Comparison of ENCODE assay signal across 9 cellular contexts in the genomic region with DNA sequence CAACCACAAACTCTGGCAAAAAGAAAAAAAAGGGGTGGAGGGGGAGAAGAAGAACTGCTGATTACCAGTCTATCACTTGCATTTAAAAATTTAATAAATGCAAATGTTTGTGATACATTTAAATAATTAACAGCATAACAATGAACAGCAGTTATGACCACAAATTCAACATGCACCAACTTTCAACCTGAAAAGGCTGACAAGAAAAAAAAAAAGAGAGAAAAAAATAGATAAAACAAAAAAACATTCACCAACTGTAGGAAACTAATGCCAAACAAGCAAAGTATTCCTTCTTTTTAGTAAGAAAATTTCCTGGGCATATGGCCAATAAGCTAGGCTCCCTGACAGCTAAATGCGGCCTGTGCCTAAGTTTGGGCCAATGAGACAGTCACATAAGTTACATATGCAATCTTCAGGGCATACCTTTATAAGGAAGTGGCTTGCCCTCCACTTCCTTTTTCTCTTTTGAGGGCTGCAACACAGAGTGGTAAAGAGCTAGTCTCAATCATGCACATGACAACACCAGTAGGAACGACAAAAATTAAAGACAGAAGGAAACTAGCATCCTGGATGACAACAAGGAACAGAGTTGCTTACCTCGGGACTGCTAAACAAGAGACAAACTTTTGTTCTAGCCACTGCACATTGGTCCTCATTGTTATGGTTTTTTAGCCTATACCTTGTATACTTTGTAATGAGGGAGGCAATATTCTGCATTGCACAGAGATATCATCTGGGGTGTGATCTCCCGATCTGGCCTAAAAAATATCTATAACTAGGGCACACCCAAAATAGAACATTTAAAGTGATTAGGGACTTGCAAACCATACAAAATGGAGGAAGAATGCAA. TPM values are rescaled to one million over a fixed set of nuclear protein-coding genes. Genes with fewer than 3 reads are reported as not detected.
A peak's percentile ranks its signal among the peaks of the same experiment; 100 is the strongest.
DNase-seq lines count a peak whose midpoint lies in the region; ATAC-seq and TF ChIP-seq lines count a peak whose summit lies in the region.
"Had no signal": no experiment of that assay in that cellular context is flagged by ENCODE, and none has a peak within 500 bp of the region (broad histone marks: within the 10 kb centered on the region; RNA-seq: fewer than 3 reads in every experiment).

No MANE protein-coding gene starts in this region.

- peaks cover 37% of the 10 kb centered on the region for H3K4me1 Mint-ChIP-seq in CD8-positive, alpha-beta T cell (ENCODE audit: low read depth)
- peaks cover 11% of the 10 kb centered on the region for H3K4me1 Mint-ChIP-seq in endothelial cell (ENCODE audit: unreplicated experiment)

- no peak for TF ChIP-seq CTCF in CD8-positive, alpha-beta T cell (IDR thresholded peaks at IDR 0.05)
- no peak for TF ChIP-seq CTCF in endothelial cell (IDR thresholded peaks at IDR 0.05; ENCODE audit: unreplicated experiment)
- TF ChIP-seq CTCF in prostate gland (IDR thresholded peaks at IDR 0.05) = no peak

- peak overlapping the region; percentile 20 for H3K4me3 ChIP-seq in CD8-positive, alpha-beta T cell (ENCODE audit: low read depth, low read length)
- H3K4me3 ChIP-seq in rectal smooth muscle tissue (ENCODE audit: low read length) = peak overlapping the region; percentile 0
- H3K4me3 ChIP-seq in prostate gland = no peak overlapping the region

- H3K9me3 ChIP-seq in CD8-positive, alpha-beta T cell (ENCODE audit: low read length) = no peaks in the 10 kb centered on the region
- H3K9me3 ChIP-seq in prostate gland = no peaks in the 10 kb centered on the region

- peaks cover 68% of the 10 kb centered on the region for H3K4me1 ChIP-seq in CD8-positive, alpha-beta T cell (ENCODE audit: insufficient read depth, low read length)
- H3K4me1 ChIP-seq in rectal smooth muscle tissue (ENCODE audit: control insufficient read depth, insufficient read depth, low read length) = peaks cover 17% of the 10 kb centered on the region
- H3K4me1 ChIP-seq in prostate gland (replicated peaks) = no peaks in the 10 kb centered on the region

- POLR2A ChIA-PET in CD8-positive, alpha-beta T cell (lab: Charles Lee) = interaction anchor here (0.7 to 2.1 kb wide), 6 partner anchors 8 to 94 kb away, joined by 3 to 17 read pairs (median 5); a partner anchor contains a TSS

- intact Hi-C loops in CD8-positive, alpha-beta T cell (cut with DNase I, micrococcal nuclease) = loop anchor here (1.0 to 10.0 kb wide), 5 partner anchors 13 to 1159 kb away; a partner anchor contains a TSS
- intact Hi-C loops in prostate gland (cut with DNase I) = no loop called here

- peaks cover 6% of the 10 kb centered on the region for H3K36me3 Mint-ChIP-seq in CD8-positive, alpha-beta T cell
- H3K36me3 Mint-ChIP-seq in endothelial cell (ENCODE audit: low read depth, unreplicated experiment) = peaks cover 3% of the 10 kb centered on the region

- CTCF ChIA-PET in CD8-positive, alpha-beta T cell (lab: Charles Lee) = interaction anchor here (0.7 kb wide), 1 partner anchor 9 kb away, joined by 4 read pairs; no protein-coding TSS in a partner anchor

- no peaks in the 10 kb centered on the region for H3K27me3 ChIP-seq in CD8-positive, alpha-beta T cell (ENCODE audit: insufficient read depth, low read length)
- H3K27me3 ChIP-seq in rectal smooth muscle tissue (ENCODE audit: control insufficient read depth, insufficient read depth, low read length) (no peaks in the 10 kb centered on the region), prostate gland (replicated peaks; ENCODE audit: insufficient read depth) (no peaks in the 10 kb centered on the region)
- H3K27me3 ChIP-seq: foreskin keratinocyte had no signal

- TF ChIP-seq POLR2A in prostate gland (IDR thresholded peaks at IDR 0.05) = no peak

- no peak overlapping the region for H3K9ac ChIP-seq in rectal smooth muscle tissue (ENCODE audit: low read length)

- H3K27ac Mint-ChIP-seq in CD8-positive, alpha-beta T cell = peak overlapping the region; percentile 86
- peak overlapping the region; percentile 74 for H3K27ac Mint-ChIP-seq in endothelial cell (ENCODE audit: unreplicated experiment)

- peak overlapping the region; percentile 61 for H3K4me3 Mint-ChIP-seq in CD8-positive, alpha-beta T cell
- no peak overlapping the region for H3K4me3 Mint-ChIP-seq in endothelial cell (ENCODE audit: unreplicated experiment)

- no peaks in the 10 kb centered on the region for H3K27me3 Mint-ChIP-seq in CD8-positive, alpha-beta T cell (ENCODE audit: low read depth)
- H3K27me3 Mint-ChIP-seq in endothelial cell (ENCODE audit: unreplicated experiment) = peaks cover 1% of the 10 kb centered on the region

- no peaks in the 10 kb centered on the region for H3K36me3 ChIP-seq in CD8-positive, alpha-beta T cell (ENCODE audit: insufficient read depth, low read length)
- H3K36me3 ChIP-seq in rectal smooth muscle tissue (ENCODE audit: control insufficient read depth, insufficient read depth, low read length) = no peaks in the 10 kb centered on the region
- no peaks in the 10 kb centered on the region for H3K36me3 ChIP-seq in prostate gland

- DNase-seq in CD8-positive, alpha-beta T cell = peak; percentile 10 to 61 (median 38)
- DNase-seq in T-helper 22 cell (ENCODE audit: low read depth) = peak; percentile 46
- DNase-seq in endothelial cell (ENCODE audit: low spot score) = no peak
- DNase-seq in middle frontal gyrus (ENCODE audit: extremely low spot score, low spot score) = no peak
- DNase-seq in prostate gland (ENCODE audit: low spot score) = no peak

- WGBS in prostate gland = 48% methylated on average over 4 of the region's 4 CpGs

- ATAC-seq in CD8-positive, alpha-beta T cell = peak; percentile 94
- ATAC-seq in GM19452 (IDR thresholded peaks at IDR 0.05; ENCODE audit: unreplicated experiment) (peak; percentile 83), HG03442 (IDR thresholded peaks at IDR 0.05; ENCODE audit: unreplicated experiment) (peak; percentile 67)
- ATAC-seq: foreskin keratinocyte had no signal

- H3K27ac ChIP-seq in CD8-positive, alpha-beta T cell (ENCODE audit: low read depth, low read length) = peak overlapping the region; percentile 38
- H3K27ac ChIP-seq in rectal smooth muscle tissue (ENCODE audit: low read depth, low read length) = no peak overlapping the region
- H3K27ac ChIP-seq in prostate gland = no peak overlapping the region
- H3K27ac ChIP-seq: foreskin keratinocyte had no signal

- peaks cover 3% of the 10 kb centered on the region for H3K9me3 Mint-ChIP-seq in CD8-positive, alpha-beta T cell
- H3K9me3 Mint-ChIP-seq in endothelial cell (ENCODE audit: unreplicated experiment) = no peaks in the 10 kb centered on the region

RNA-seq across cellular contexts. Expression of a gene that starts 24.2 kb away (rescaled TPM):
- total RNA-seq in CD8-positive, alpha-beta T cell = 1 to 10 TPM; 4.4 to 5.4 TPM
- total RNA-seq in endothelial cell (ENCODE audit: unreplicated experiment) (35.4 TPM), prostate gland (10 to 100 TPM; 11.7 to 13.4 TPM)

RNA-seq across cellular contexts. Expression of a gene that starts 28.8 kb away (rescaled TPM):
- 10 to 100 TPM; 36.8 to 37.6 TPM for total RNA-seq in CD8-positive, alpha-beta T cell
- total RNA-seq in endothelial cell (ENCODE audit: unreplicated experiment) = 15.0 TPM
- total RNA-seq in prostate gland = 10 to 100 TPM; 23.1 to 24.0 TPM

Comparison
In these comparisons a context has a peak if more than half of its experiments do, and no peak if none do; other contexts are left out.
1. DNase-seq: peak in CD8-positive, alpha-beta T cell (7 of 7) and T-helper 22 cell (single experiment); none in endothelial cell (single experiment), middle frontal gyrus (single experiment) and prostate gland (single experiment).
2. H3K4me3 ChIP-seq: peak in CD8-positive, alpha-beta T cell (single experiment) and rectal smooth muscle tissue (single experiment); none in prostate gland (0 of 2).
3. Peak in every context shown above with its lines, with median percentiles within 50 percentile points of each other: ATAC-seq.